Comparison of ENCODE assay signal across 1 cellular context in the genomic region with DNA sequence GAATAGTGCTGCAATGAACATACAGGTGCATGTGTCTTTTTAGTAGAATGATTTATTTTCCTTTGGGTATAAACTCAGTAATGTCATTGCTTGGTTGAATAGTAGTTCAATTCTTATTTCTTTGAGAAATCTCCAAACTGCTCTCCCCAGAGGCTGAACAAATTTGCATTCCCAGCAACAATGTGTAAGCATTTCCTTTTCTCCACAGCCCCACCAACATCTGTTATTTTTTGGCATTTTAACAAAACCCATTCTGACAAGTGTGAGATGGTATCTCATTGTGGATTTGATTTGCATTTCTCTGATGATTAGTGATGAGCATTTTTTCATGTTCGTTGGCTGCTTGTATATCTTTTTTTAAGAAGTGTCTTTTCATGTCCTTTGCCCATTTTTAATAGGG.
TF ChIP-seq lines count a peak whose summit lies in the region.

No MANE protein-coding gene starts in this region.

TF ChIP-seq in GM23338, 12 proteins besides CTCF, POLR2A, EP300 and RAD21 (continued from another document):
- no peak for TF ChIP-seq ZNF462 (CRISPR knock-in tag; IDR thresholded peaks at IDR 0.05)
- no peak for TF ChIP-seq EZH2 (IDR thresholded peaks at IDR 0.05; ENCODE audit: low read depth, unreplicated experiment)
- TF ChIP-seq ZNF331 (CRISPR knock-in tag; IDR thresholded peaks at IDR 0.05; ENCODE audit: low read depth) = no peak
- TF ChIP-seq, protein P1, sequence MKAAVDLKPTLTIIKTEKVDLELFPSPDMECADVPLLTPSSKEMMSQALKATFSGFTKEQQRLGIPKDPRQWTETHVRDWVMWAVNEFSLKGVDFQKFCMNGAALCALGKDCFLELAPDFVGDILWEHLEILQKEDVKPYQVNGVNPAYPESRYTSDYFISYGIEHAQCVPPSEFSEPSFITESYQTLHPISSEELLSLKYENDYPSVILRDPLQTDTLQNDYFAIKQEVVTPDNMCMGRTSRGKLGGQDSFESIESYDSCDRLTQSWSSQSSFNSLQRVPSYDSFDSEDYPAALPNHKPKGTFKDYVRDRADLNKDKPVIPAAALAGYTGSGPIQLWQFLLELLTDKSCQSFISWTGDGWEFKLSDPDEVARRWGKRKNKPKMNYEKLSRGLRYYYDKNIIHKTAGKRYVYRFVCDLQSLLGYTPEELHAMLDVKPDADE (IDR thresholded peaks at IDR 0.05) = no peak
- TF ChIP-seq, protein P2, sequence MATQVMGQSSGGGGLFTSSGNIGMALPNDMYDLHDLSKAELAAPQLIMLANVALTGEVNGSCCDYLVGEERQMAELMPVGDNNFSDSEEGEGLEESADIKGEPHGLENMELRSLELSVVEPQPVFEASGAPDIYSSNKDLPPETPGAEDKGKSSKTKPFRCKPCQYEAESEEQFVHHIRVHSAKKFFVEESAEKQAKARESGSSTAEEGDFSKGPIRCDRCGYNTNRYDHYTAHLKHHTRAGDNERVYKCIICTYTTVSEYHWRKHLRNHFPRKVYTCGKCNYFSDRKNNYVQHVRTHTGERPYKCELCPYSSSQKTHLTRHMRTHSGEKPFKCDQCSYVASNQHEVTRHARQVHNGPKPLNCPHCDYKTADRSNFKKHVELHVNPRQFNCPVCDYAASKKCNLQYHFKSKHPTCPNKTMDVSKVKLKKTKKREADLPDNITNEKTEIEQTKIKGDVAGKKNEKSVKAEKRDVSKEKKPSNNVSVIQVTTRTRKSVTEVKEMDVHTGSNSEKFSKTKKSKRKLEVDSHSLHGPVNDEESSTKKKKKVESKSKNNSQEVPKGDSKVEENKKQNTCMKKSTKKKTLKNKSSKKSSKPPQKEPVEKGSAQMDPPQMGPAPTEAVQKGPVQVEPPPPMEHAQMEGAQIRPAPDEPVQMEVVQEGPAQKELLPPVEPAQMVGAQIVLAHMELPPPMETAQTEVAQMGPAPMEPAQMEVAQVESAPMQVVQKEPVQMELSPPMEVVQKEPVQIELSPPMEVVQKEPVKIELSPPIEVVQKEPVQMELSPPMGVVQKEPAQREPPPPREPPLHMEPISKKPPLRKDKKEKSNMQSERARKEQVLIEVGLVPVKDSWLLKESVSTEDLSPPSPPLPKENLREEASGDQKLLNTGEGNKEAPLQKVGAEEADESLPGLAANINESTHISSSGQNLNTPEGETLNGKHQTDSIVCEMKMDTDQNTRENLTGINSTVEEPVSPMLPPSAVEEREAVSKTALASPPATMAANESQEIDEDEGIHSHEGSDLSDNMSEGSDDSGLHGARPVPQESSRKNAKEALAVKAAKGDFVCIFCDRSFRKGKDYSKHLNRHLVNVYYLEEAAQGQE (IDR thresholded peaks at IDR 0.05; ENCODE audit: unreplicated experiment) = no peak
